ENCODE assay signal across 15 cellular contexts in the genomic region with DNA sequence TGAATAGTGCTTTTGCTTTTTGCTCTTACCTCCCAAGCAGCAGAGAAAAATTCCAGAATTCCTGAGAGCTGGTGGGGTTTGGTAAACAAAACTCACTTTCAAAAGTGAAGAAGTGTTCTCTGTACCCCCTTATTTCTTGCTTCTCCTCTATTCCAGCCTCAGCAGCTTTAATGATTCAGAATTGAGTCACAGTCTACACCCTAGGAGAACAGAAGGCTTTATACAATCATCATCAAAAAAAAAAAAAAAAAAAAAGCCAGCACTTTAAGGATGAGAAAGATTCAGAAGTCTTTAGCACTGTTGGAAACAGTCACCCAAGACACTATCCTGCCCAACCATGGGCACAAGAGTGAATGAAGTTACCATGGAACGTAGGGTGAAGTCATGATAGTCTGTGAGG.
DNase-seq lines count a peak whose midpoint lies in the region; FAIRE-seq and TF ChIP-seq lines count a peak whose summit lies in the region.
"Had no signal": no experiment of that assay in that cellular context is flagged by ENCODE, and none has a peak within 500 bp of the region (broad histone marks: within the 10 kb centered on the region; RNA-seq: fewer than 3 reads in every experiment).

No MANE protein-coding gene starts in this region.

- H3K4me3 ChIP-seq in bronchial epithelial cell (ENCODE audit: low read depth, low read length) (no peak overlapping the region), keratinocyte (ENCODE audit: control insufficient read depth in 2 of 3, extremely low read depth in 1 of 3, insufficient read depth in 2 of 3, low read depth in 1 of 3, low read length in 3 of 3) (no peak overlapping the region), SK-N-SH (ENCODE audit: low read depth in 2 of 2, low read length in 1 of 2) (no peak overlapping the region)
- H3K4me3 ChIP-seq: GM23338 had no signal

- no peaks in the 10 kb centered on the region for H3K9me1 ChIP-seq in keratinocyte (ENCODE audit: control insufficient read depth, extremely low read depth, insufficient read depth, low read length)

- H3K36me3 ChIP-seq in bronchial epithelial cell (ENCODE audit: control insufficient read depth, insufficient read depth, low read length) (no peaks in the 10 kb centered on the region), keratinocyte (ENCODE audit: control insufficient read depth in 2 of 2, extremely low read depth in 1 of 2, insufficient read depth in 2 of 2, low read length in 2 of 2) (no peaks in the 10 kb centered on the region), SK-N-SH (replicated peaks in 1 of 2; ENCODE audit: control insufficient read depth in 1 of 2, insufficient read depth in 2 of 2, low read length in 1 of 2) (no peaks in the 10 kb centered on the region)

- H3K27me3 ChIP-seq in bronchial epithelial cell (ENCODE audit: control insufficient read depth, insufficient read depth, low read length), result no peaks in the 10 kb centered on the region
- H3K27me3 ChIP-seq in keratinocyte (ENCODE audit: control insufficient read depth, extremely low read depth, insufficient read depth, low read length), result no peaks in the 10 kb centered on the region
- H3K27me3 ChIP-seq in SK-N-SH (ENCODE audit: insufficient read depth), result no peaks in the 10 kb centered on the region

- H3K9me3 ChIP-seq in keratinocyte (ENCODE audit: control insufficient read depth, low read depth, low read length) (no peaks in the 10 kb centered on the region), SK-N-SH (no peaks in the 10 kb centered on the region)
- H3K9me3 ChIP-seq: Caco-2 had no signal

- no peaks in the 10 kb centered on the region for H4K20me1 ChIP-seq in keratinocyte (ENCODE audit: control insufficient read depth, extremely low read depth, insufficient read depth, low read length)
- no peaks in the 10 kb centered on the region for H4K20me1 ChIP-seq in SK-N-SH (ENCODE audit: insufficient read depth)

- no peak overlapping the region for H3K27ac ChIP-seq in keratinocyte (ENCODE audit: control insufficient read depth, insufficient read depth, low read length)
- H3K27ac ChIP-seq in SK-N-SH (ENCODE audit: low read depth in 2 of 2, low read length in 1 of 2), result no peak overlapping the region

- FAIRE-seq in bronchial epithelial cell (lab: Jason Lieb, UNC), result no peak
- FAIRE-seq in keratinocyte (lab: Jason Lieb, UNC), result no peak
- FAIRE-seq: HepG2, HTR-8/SVneo had no signal

- dilution Hi-C loops in keratinocyte (cut with MboI; ENCODE audit: extremely low pct_ligation_motif_present, low sequenced_read_pairs), result no loop called here

- CTCF ChIA-PET in SK-N-SH (lab: Yijun Ruan, JAX), result interaction anchor here (1.3 kb wide), 1 partner anchor 8 kb away, joined by 3 read pairs; no protein-coding TSS in a partner anchor

- no peak for TF ChIP-seq RAD21 in SK-N-SH (IDR thresholded peaks at IDR 0.05; ENCODE audit: low read length)

- H3K79me2 ChIP-seq in keratinocyte (ENCODE audit: control insufficient read depth, insufficient read depth, low read length) (no peaks in the 10 kb centered on the region), SK-N-SH (ENCODE audit: insufficient read depth) (no peaks in the 10 kb centered on the region)

- H2AFZ ChIP-seq in keratinocyte (ENCODE audit: control insufficient read depth, low read length) (peak overlapping the region; percentile 42), SK-N-SH (ENCODE audit: low read depth) (no peak overlapping the region)
- H2AFZ ChIP-seq: GM23338 had no signal

- H3K4me1 ChIP-seq in keratinocyte (ENCODE audit: control insufficient read depth, extremely low read depth, insufficient read depth, low read length) (peaks cover 9% of the 10 kb centered on the region), SK-N-SH (ENCODE audit: control insufficient read depth in 1 of 2, insufficient read depth in 2 of 2, low read depth in 1 of 2, low read length in 1 of 2) (no peaks in the 10 kb centered on the region)
- H3K4me1 ChIP-seq: Caco-2 had no signal

- H3K9ac ChIP-seq in keratinocyte (ENCODE audit: control insufficient read depth, extremely low read depth, insufficient read depth, low read length) (no peak overlapping the region), SK-N-SH (no peak overlapping the region)

- H3K4me2 ChIP-seq in keratinocyte (ENCODE audit: control insufficient read depth, extremely low read depth, insufficient read depth, low read depth, low read length) (peak overlapping the region; percentile 7), SK-N-SH (no peak overlapping the region)
- H3K4me2 ChIP-seq: GM23338 had no signal

- WGBS in SK-N-SH (ENCODE audit: low lambda C conversion rate), result 9% methylated on average over 1 of the region's 1 CpG

- no peak for TF ChIP-seq EP300 in SK-N-SH (IDR thresholded peaks at IDR 0.05; ENCODE audit: borderline replicate concordance in 1 of 2, low read depth in 1 of 2, low read length in 1 of 2)

- POLR2A ChIA-PET in SK-N-SH (lab: Yijun Ruan, JAX), result no interaction called here

- DNase-seq in COLO829 (ENCODE audit: low spot score) (peak; percentile 3), HPDE6-E6E7 (ENCODE audit: extremely low spot score) (peak; percentile 14), bronchial epithelial cell (ENCODE audit: low read depth) (peak; percentile 87), keratinocyte (ENCODE audit: low read depth, low spot score) (peak; percentile 7), RPMI8226 (no peak), NCI-H510A treated with DMSO at 0.1 percent for 48 hours (lab: John Stamatoyannopoulos, UW) (no peak), SK-N-SH (no peak), COR-L47 (lab: John Stamatoyannopoulos, UW) (no peak)
- DNase-seq: C1 segment of cervical spinal cord; Caco-2; CD4-positive, alpha-beta memory T cell; H7 had no signal

- no peaks in the 10 kb centered on the region for H3K9me2 ChIP-seq in SK-N-SH

- H3F3A ChIP-seq in SK-N-SH (replicated peaks; ENCODE audit: insufficient read depth), result no peaks in the 10 kb centered on the region

- no peak for TF ChIP-seq CTCF in bronchial epithelial cell (IDR thresholded peaks at IDR 0.05; ENCODE audit: insufficient read depth, low read length, severe bottlenecking)
- no peak for TF ChIP-seq CTCF in keratinocyte (optimal IDR thresholded peaks at IDR 0.05 in 1 of 3, IDR thresholded peaks at IDR 0.05 in 1 of 3, conservative IDR thresholded peaks at IDR 0.05 in 1 of 3; ENCODE audit: extremely low read depth in 1 of 3, insufficient read depth in 2 of 3, low read length in 3 of 3)
- no peak for TF ChIP-seq CTCF in SK-N-SH (IDR thresholded peaks at IDR 0.05)

TF ChIP-seq in SK-N-SH, 30 proteins besides CTCF, POLR2A, EP300 and RAD21:
- TF ChIP-seq NRF1 (IDR thresholded peaks at IDR 0.05; ENCODE audit: low read depth, low read length) (no peak), TCF12 (IDR thresholded peaks at IDR 0.05) (no peak), MEF2A (IDR thresholded peaks at IDR 0.05; ENCODE audit: borderline replicate concordance, low read depth) (no peak), RFX5 (IDR thresholded peaks at IDR 0.05; ENCODE audit: low read length) (no peak), FOXJ3 (CRISPR knock-in tag; IDR thresholded peaks at IDR 0.05) (no peak)
- TF ChIP-seq, protein P1, sequence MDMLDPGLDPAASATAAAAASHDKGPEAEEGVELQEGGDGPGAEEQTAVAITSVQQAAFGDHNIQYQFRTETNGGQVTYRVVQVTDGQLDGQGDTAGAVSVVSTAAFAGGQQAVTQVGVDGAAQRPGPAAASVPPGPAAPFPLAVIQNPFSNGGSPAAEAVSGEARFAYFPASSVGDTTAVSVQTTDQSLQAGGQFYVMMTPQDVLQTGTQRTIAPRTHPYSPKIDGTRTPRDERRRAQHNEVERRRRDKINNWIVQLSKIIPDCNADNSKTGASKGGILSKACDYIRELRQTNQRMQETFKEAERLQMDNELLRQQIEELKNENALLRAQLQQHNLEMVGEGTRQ (IDR thresholded peaks at IDR 0.05; ENCODE audit: borderline replicate concordance, low read depth, low read length), result no peak

Comparison
In these comparisons a context has a peak if more than half of its experiments do, and no peak if none do; other contexts are left out.
1. DNase-seq: peak in COLO829 (single experiment), HPDE6-E6E7 (single experiment), bronchial epithelial cell (single experiment) and keratinocyte (single experiment); none in RPMI8226 (single experiment), NCI-H510A treated with DMSO at 0.1 percent for 48 hours (single experiment), SK-N-SH (single experiment) and COR-L47 (single experiment).